In genomic region chr5:79535477-79536192, GRCh38 we compare ENCODE assay signal across 1 cellular context.
TF ChIP-seq lines count a peak whose summit lies in the region.

No MANE protein-coding gene starts in this region.

TF ChIP-seq in HepG2, 621 proteins besides CTCF, POLR2A, EP300 and RAD21 (continued from another document and continues in another):
- TF ChIP-seq, protein P1, sequence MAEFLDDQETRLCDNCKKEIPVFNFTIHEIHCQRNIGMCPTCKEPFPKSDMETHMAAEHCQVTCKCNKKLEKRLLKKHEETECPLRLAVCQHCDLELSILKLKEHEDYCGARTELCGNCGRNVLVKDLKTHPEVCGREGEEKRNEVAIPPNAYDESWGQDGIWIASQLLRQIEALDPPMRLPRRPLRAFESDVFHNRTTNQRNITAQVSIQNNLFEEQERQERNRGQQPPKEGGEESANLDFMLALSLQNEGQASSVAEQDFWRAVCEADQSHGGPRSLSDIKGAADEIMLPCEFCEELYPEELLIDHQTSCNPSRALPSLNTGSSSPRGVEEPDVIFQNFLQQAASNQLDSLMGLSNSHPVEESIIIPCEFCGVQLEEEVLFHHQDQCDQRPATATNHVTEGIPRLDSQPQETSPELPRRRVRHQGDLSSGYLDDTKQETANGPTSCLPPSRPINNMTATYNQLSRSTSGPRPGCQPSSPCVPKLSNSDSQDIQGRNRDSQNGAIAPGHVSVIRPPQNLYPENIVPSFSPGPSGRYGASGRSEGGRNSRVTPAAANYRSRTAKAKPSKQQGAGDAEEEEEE (CRISPR knock-in tag; IDR thresholded peaks at IDR 0.05; ENCODE audit: borderline replicate concordance), result no peak
- TF ChIP-seq ZNF30 (CRISPR knock-in tag; IDR thresholded peaks at IDR 0.05) (no peak), IRF1 (CRISPR knock-in tag; IDR thresholded peaks at IDR 0.05; ENCODE audit: low read depth) (no peak), PHB2 (IDR thresholded peaks at IDR 0.05; ENCODE audit: partially characterized antibody) (no peak), KDM1A (CRISPR knock-in tag; IDR thresholded peaks at IDR 0.05) (peak; percentile 83), ZNF644 (CRISPR knock-in tag; IDR thresholded peaks at IDR 0.05; ENCODE audit: low read depth) (no peak), GTF2F1 (IDR thresholded peaks at IDR 0.05; ENCODE audit: low read length) (no peak), ZNF253 (CRISPR knock-in tag; IDR thresholded peaks at IDR 0.05; ENCODE audit: borderline replicate concordance) (no peak), ZNF724P (CRISPR knock-in tag; IDR thresholded peaks at IDR 0.05; ENCODE audit: borderline replicate concordance) (no peak), TERF1 (CRISPR knock-in tag; IDR thresholded peaks at IDR 0.05) (no peak), SMYD3 (CRISPR knock-in tag; IDR thresholded peaks at IDR 0.05) (no peak), CREB1 (IDR thresholded peaks at IDR 0.05) (peak; percentile 32; the same call in 1 of the 2 replicates), CREB1 (CRISPR knock-in tag; IDR thresholded peaks at IDR 0.05) (peak; percentile 55), NFRKB (IDR thresholded peaks at IDR 0.05) (no peak), RBAK (CRISPR knock-in tag; IDR thresholded peaks at IDR 0.05) (no peak), MTF2 (CRISPR knock-in tag; IDR thresholded peaks at IDR 0.05; ENCODE audit: borderline replicate concordance) (no peak), DNMT3B (CRISPR knock-in tag; conservative IDR thresholded peaks at IDR 0.05) (no peak), ZFAT (CRISPR knock-in tag; conservative IDR thresholded peaks at IDR 0.05) (no peak), MLLT10 (CRISPR knock-in tag; IDR thresholded peaks at IDR 0.05) (no peak), ZNF761 (CRISPR knock-in tag; conservative IDR thresholded peaks at IDR 0.05) (no peak), ZBTB33 (CRISPR knock-in tag; IDR thresholded peaks at IDR 0.05) (no peak), MXD4 (CRISPR knock-in tag; IDR thresholded peaks at IDR 0.05) (no peak), ZNF264 (CRISPR knock-in tag; IDR thresholded peaks at IDR 0.05) (0 out of 2 replicates have a peak, but pooled peaks have one; percentile 57), HCFC1 (IDR thresholded peaks at IDR 0.05; ENCODE audit: low read depth, low read length) (no peak), NFE2 (CRISPR knock-in tag; IDR thresholded peaks at IDR 0.05) (peak; percentile 78; the same call in 1 of the 2 replicates), ZNF878 (CRISPR knock-in tag; IDR thresholded peaks at IDR 0.05) (no peak), GPN1 (CRISPR knock-in tag; IDR thresholded peaks at IDR 0.05; ENCODE audit: borderline replicate concordance) (no peak), TOE1 (CRISPR knock-in tag; IDR thresholded peaks at IDR 0.05) (no peak), ZNF772 (CRISPR knock-in tag; IDR thresholded peaks at IDR 0.05) (no peak; the same call in 1 of the 2 replicates), CHD4 (IDR thresholded peaks at IDR 0.05; ENCODE audit: borderline replicate concordance, low read length) (peak; percentile 53; the same call in 1 of the 2 replicates), TBX3 (IDR thresholded peaks at IDR 0.05; ENCODE audit: borderline replicate concordance) (peak; percentile 85), HOXA9 (CRISPR knock-in tag; IDR thresholded peaks at IDR 0.05; ENCODE audit: borderline replicate concordance) (no peak), HNF4A (CRISPR knock-in tag; IDR thresholded peaks at IDR 0.05) (peak; percentile 91), RAD51 (IDR thresholded peaks at IDR 0.05; ENCODE audit: borderline replicate concordance) (no peak), ZNF430 (CRISPR knock-in tag; IDR thresholded peaks at IDR 0.05) (no peak), RORA (CRISPR knock-in tag; IDR thresholded peaks at IDR 0.05) (no peak), MIXL1 (CRISPR knock-in tag; IDR thresholded peaks at IDR 0.05) (peak; percentile 89; the same call in 1 of the 2 replicates), EEA1 (CRISPR knock-in tag; IDR thresholded peaks at IDR 0.05; ENCODE audit: borderline replicate concordance) (no peak), ZNF34 (CRISPR knock-in tag; IDR thresholded peaks at IDR 0.05; ENCODE audit: borderline replicate concordance) (no peak), MNT (IDR thresholded peaks at IDR 0.05) (no peak), MEIS2 (CRISPR knock-in tag; IDR thresholded peaks at IDR 0.05) (peak; percentile 51; the same call in 1 of the 2 replicates), SAP130 (CRISPR knock-in tag; IDR thresholded peaks at IDR 0.05; ENCODE audit: low read depth) (peak; percentile 81), LCORL (IDR thresholded peaks at IDR 0.05) (no peak), LCORL (CRISPR knock-in tag; IDR thresholded peaks at IDR 0.05) (0 out of 2 replicates have a peak, but pooled peaks have one; percentile 47), ZC3H13 (CRISPR knock-in tag; IDR thresholded peaks at IDR 0.05) (no peak), RFXAP (CRISPR knock-in tag; IDR thresholded peaks at IDR 0.05; ENCODE audit: borderline replicate concordance) (no peak; the same call in 1 of the 2 replicates), NFKBIZ (CRISPR knock-in tag; IDR thresholded peaks at IDR 0.05) (peak; percentile 76; the same call in 1 of the 2 replicates), TCF7 (IDR thresholded peaks at IDR 0.05; ENCODE audit: low read depth) (peak; percentile 16; the same call in 1 of the 2 replicates), ZNF501 (CRISPR knock-in tag; IDR thresholded peaks at IDR 0.05) (no peak), ZSCAN25 (CRISPR knock-in tag; IDR thresholded peaks at IDR 0.05) (no peak), MAFF (IDR thresholded peaks at IDR 0.05; ENCODE audit: low read depth, low read length) (peak; percentile 59; the same call in 1 of the 2 replicates), ZNF251 (CRISPR knock-in tag; IDR thresholded peaks at IDR 0.05) (no peak), TCF7L2 (IDR thresholded peaks at IDR 0.05; ENCODE audit: low read depth, low read length) (no peak), MYNN (CRISPR knock-in tag; IDR thresholded peaks at IDR 0.05; ENCODE audit: low read depth) (no peak), ZNF18 (CRISPR knock-in tag; IDR thresholded peaks at IDR 0.05; ENCODE audit: insufficient replicate concordance) (no peak), ZNF232 (CRISPR knock-in tag; IDR thresholded peaks at IDR 0.05; ENCODE audit: borderline replicate concordance) (0 out of 2 replicates have a peak, but pooled peaks have one; percentile 29), RCOR2 (CRISPR knock-in tag; IDR thresholded peaks at IDR 0.05) (peak; percentile 83), HNRNPL (IDR thresholded peaks at IDR 0.05; ENCODE audit: low read depth, low read length) (no peak), CHD2 (IDR thresholded peaks at IDR 0.05; ENCODE audit: low read depth, low read length) (no peak; the same call in 1 of the 2 replicates), KMT2B (CRISPR knock-in tag; IDR thresholded peaks at IDR 0.05) (0 out of 2 replicates have a peak, but pooled peaks have one; percentile 30), NONO (IDR thresholded peaks at IDR 0.05) (no peak), NONO (CRISPR knock-in tag; conservative IDR thresholded peaks at IDR 0.05) (no peak)
- TF ChIP-seq, protein P2, sequence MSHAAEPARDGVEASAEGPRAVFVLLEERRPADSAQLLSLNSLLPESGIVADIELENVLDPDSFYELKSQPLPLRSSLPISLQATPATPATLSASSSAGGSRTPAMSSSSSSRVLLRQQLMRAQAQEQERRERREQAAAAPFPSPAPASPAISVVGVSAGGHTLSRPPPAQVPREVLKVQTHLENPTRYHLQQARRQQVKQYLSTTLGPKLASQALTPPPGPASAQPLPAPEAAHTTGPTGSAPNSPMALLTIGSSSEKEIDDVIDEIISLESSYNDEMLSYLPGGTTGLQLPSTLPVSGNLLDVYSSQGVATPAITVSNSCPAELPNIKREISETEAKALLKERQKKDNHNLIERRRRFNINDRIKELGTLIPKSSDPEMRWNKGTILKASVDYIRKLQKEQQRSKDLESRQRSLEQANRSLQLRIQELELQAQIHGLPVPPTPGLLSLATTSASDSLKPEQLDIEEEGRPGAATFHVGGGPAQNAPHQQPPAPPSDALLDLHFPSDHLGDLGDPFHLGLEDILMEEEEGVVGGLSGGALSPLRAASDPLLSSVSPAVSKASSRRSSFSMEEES (CRISPR knock-in tag; IDR thresholded peaks at IDR 0.05), result no peak
- TF ChIP-seq, protein P3, sequence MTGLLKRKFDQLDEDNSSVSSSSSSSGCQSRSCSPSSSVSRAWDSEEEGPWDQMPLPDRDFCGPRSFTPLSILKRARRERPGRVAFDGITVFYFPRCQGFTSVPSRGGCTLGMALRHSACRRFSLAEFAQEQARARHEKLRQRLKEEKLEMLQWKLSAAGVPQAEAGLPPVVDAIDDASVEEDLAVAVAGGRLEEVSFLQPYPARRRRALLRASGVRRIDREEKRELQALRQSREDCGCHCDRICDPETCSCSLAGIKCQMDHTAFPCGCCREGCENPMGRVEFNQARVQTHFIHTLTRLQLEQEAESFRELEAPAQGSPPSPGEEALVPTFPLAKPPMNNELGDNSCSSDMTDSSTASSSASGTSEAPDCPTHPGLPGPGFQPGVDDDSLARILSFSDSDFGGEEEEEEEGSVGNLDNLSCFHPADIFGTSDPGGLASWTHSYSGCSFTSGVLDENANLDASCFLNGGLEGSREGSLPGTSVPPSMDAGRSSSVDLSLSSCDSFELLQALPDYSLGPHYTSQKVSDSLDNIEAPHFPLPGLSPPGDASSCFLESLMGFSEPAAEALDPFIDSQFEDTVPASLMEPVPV (CRISPR knock-in tag; IDR thresholded peaks at IDR 0.05), result no peak
- TF ChIP-seq, protein P4, sequence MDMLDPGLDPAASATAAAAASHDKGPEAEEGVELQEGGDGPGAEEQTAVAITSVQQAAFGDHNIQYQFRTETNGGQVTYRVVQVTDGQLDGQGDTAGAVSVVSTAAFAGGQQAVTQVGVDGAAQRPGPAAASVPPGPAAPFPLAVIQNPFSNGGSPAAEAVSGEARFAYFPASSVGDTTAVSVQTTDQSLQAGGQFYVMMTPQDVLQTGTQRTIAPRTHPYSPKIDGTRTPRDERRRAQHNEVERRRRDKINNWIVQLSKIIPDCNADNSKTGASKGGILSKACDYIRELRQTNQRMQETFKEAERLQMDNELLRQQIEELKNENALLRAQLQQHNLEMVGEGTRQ (IDR thresholded peaks at IDR 0.05; ENCODE audit: low read depth, low read length), result no peak
- TF ChIP-seq, protein P4 (CRISPR knock-in tag; IDR thresholded peaks at IDR 0.05; ENCODE audit: borderline replicate concordance), result no peak
